8 cellular contexts compared by ENCODE assay signal in the genomic region with DNA sequence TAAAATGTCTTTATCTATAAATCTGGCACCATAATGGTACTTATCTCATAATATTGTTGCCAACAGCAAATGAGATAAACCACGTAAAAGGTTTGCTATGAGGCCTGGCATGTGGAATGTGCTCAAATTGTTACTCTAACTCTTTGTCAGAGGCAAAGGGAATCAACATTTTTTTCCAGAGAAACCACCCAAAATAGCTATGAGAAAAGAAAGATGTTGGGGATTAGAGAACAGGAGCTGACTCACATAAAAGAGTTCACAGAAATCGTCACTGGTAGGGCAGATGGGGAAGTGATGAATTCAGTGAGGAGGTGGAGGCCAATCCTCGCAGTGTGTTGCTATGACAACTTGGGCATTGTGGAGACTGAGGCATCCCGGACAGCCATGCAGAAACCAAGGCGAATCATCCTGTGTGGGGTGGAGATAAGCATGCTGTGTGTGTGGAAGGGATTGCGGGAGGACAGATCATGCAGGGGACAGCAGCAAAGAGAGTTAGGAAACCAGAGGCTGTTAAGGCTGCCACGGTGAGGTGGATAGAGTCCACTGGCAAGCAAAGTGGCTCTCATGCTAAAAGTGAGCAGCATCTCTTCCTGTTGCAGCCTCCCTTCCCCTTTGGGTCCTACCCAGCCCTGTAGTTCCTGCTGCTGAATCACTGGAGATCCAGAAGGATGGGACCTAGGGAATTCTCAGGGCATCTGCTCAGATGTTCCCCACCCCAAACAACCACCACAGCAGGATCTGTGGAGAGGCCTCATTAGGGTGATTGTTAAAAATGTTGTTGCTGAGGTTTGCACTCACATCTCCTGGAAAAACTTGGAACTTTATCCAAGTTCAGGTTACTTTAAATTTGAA.
DNase-seq lines count a peak whose midpoint lies in the region; ATAC-seq, FAIRE-seq and TF ChIP-seq lines count a peak whose summit lies in the region.

No MANE protein-coding gene starts in this region.

- H3K4me3 ChIP-seq in endothelial cell of umbilical vein (replicated peaks in 1 of 3; ENCODE audit: insufficient read depth in 1 of 3, low read depth in 1 of 3, low read length in 3 of 3) (no peak overlapping the region), thoracic aorta (no peak overlapping the region)

- dilution Hi-C loops in endothelial cell of umbilical vein (cut with MboI; ENCODE audit: extremely low pct_ligation_motif_present, low sequenced_read_pairs): no loop called here

- peak overlapping the region; percentile 7 for H3K4me2 ChIP-seq in endothelial cell of umbilical vein (ENCODE audit: insufficient read depth, low read length)

- H3K27ac ChIP-seq in endothelial cell of umbilical vein (ENCODE audit: insufficient read depth, low read depth, low read length): peak overlapping the region; percentile 72
- H3K27ac ChIP-seq in thoracic aorta: peak overlapping the region; percentile 55 to 79

- H3K9ac ChIP-seq in endothelial cell of umbilical vein (replicated peaks; ENCODE audit: extremely low read depth, insufficient read depth, low read length): peak overlapping the region; percentile 96

- H2AFZ ChIP-seq in endothelial cell of umbilical vein (ENCODE audit: low read depth, low read length): no peak overlapping the region

- no peak for TF ChIP-seq POLR2A in endothelial cell of umbilical vein (IDR thresholded peaks at IDR 0.05; ENCODE audit: low read depth, low read length)

- ATAC-seq in omental fat pad (ENCODE audit: low FRiP score): peak; percentile 86
- ATAC-seq in thoracic aorta (ENCODE audit: insufficient number of reproducible peaks, low FRiP score, low read depth): no peak
- no peak for ATAC-seq in GM21526 (IDR thresholded peaks at IDR 0.05; ENCODE audit: low FRiP score, unreplicated experiment)

- DNase-seq in NOMO-1 (lab: John Stamatoyannopoulos, UW; ENCODE audit: unreplicated experiment in 2 of 2): peak; percentile 14 to 46
- DNase-seq in NOMO-1 treated with dmso at 0.1 percent for 144 hours (lab: John Stamatoyannopoulos, UW; ENCODE audit: unreplicated experiment): no peak
- peak; percentile 56 for DNase-seq in activated CD8-positive, alpha-beta memory T cell treated with anti-CD3 and anti-CD28 coated beads, Interleukin-2, amount 50 U/mL, for 24 hours (ENCODE audit: extremely low read depth)
- DNase-seq in endothelial cell of umbilical vein (ENCODE audit: low read depth, low spot score): peak; percentile 94
- peak; percentile 52 for DNase-seq in omental fat pad (ENCODE audit: low spot score)
- peak; percentile 66 for DNase-seq in thoracic aorta (ENCODE audit: low spot score)
- no peak for DNase-seq in NCI-H82 treated with DMSO at 0.1 percent for 48 hours (lab: John Stamatoyannopoulos, UW; ENCODE audit: unreplicated experiment)

- H3K9me3 ChIP-seq in endothelial cell of umbilical vein (replicated peaks; ENCODE audit: control insufficient read depth, insufficient read depth, low read length) (no peaks in the 10 kb centered on the region), thoracic aorta (no peaks in the 10 kb centered on the region)

- H3K27me3 ChIP-seq in endothelial cell of umbilical vein (ENCODE audit: control insufficient read depth in 2 of 2, insufficient read depth in 2 of 2, low read length in 2 of 2) (no peaks in the 10 kb centered on the region), thoracic aorta (replicated peaks; ENCODE audit: insufficient read depth) (no peaks in the 10 kb centered on the region)

- TF ChIP-seq CTCF in endothelial cell of umbilical vein (IDR thresholded peaks at IDR 0.05; ENCODE audit: extremely low read depth in 1 of 2, insufficient read depth in 1 of 2, low read depth in 1 of 2, low read length in 2 of 2) (no peak), omental fat pad (IDR thresholded peaks at IDR 0.05) (no peak), thoracic aorta (IDR thresholded peaks at IDR 0.05) (no peak)

- intact Hi-C loops in endothelial cell of umbilical vein (cut with micrococcal nuclease): loop anchor here (1.0 kb wide), 6 partner anchors 29 to 203 kb away; a partner anchor contains a TSS

- CTCF ChIA-PET in endothelial cell of umbilical vein (lab: Charles Lee): interaction anchor here (1.0 to 2.0 kb wide), 2 partner anchors 30 to 33 kb away, joined by 4 to 5 read pairs; no protein-coding TSS in a partner anchor

- no peaks in the 10 kb centered on the region for H3K9me1 ChIP-seq in endothelial cell of umbilical vein (replicated peaks; ENCODE audit: control insufficient read depth, extremely low read depth, insufficient read depth, low read length)

- peak; percentile 83 for FAIRE-seq in endothelial cell of umbilical vein (lab: Jason Lieb, UNC)

- H4K20me1 ChIP-seq in endothelial cell of umbilical vein (replicated peaks; ENCODE audit: control insufficient read depth, extremely low read depth, insufficient read depth, low read length): no peaks in the 10 kb centered on the region

- H3K79me2 ChIP-seq in endothelial cell of umbilical vein (ENCODE audit: control insufficient read depth, insufficient read depth, low read length): no peaks in the 10 kb centered on the region

- POLR2A ChIA-PET in endothelial cell of umbilical vein (lab: Charles Lee): interaction anchor here (0.6 to 1.2 kb wide), 3 partner anchors 57 to 721 kb away, joined by 3 to 7 read pairs (median 4); no protein-coding TSS in a partner anchor

- H3K36me3 ChIP-seq in endothelial cell of umbilical vein (ENCODE audit: control insufficient read depth in 2 of 2, extremely low read depth in 1 of 2, insufficient read depth in 2 of 2, low read length in 2 of 2) (no peaks in the 10 kb centered on the region), thoracic aorta (no peaks in the 10 kb centered on the region)

- H3K4me1 ChIP-seq in endothelial cell of umbilical vein (ENCODE audit: control insufficient read depth, extremely low read depth, insufficient read depth, low read length) (peaks cover 71% of the 10 kb centered on the region), thoracic aorta (ENCODE audit: control insufficient read depth in 1 of 2, low read depth in 2 of 2) (peaks cover 28 to 46% of the 10 kb centered on the region in 2 donors)

- BruUV-seq in endothelial cell of umbilical vein (replicated peaks; lab: Mats Ljungman, UMichigan): TSS peak; percentile 5

TF ChIP-seq in endothelial cell of umbilical vein, 7 proteins besides CTCF, POLR2A, EP300 and RAD21:
- TF ChIP-seq GATA2 (IDR thresholded peaks at IDR 0.05; ENCODE audit: insufficient read depth, insufficient read length, low read depth, low read length) (peak; percentile 75), JUN (IDR thresholded peaks at IDR 0.05; ENCODE audit: borderline replicate concordance, insufficient read depth, insufficient read length, low read depth) (peak; percentile 85), FOS (IDR thresholded peaks at IDR 0.05; ENCODE audit: borderline replicate concordance, insufficient read depth, low read length) (peak; percentile 79), MYC (IDR thresholded peaks at IDR 0.05; ENCODE audit: low read depth, low read length) (no peak), EZH2 (IDR thresholded peaks at IDR 0.05; ENCODE audit: borderline replicate concordance, low read depth, low read length, severe bottlenecking) (no peak), POLR2AphosphoS5 (IDR thresholded peaks at IDR 0.05; ENCODE audit: insufficient read depth, low read depth, low read length) (no peak)
- TF ChIP-seq, protein P1, sequence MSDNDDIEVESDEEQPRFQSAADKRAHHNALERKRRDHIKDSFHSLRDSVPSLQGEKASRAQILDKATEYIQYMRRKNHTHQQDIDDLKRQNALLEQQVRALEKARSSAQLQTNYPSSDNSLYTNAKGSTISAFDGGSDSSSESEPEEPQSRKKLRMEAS (IDR thresholded peaks at IDR 0.05; ENCODE audit: insufficient read depth, insufficient read length): no peak

Comparison
In these comparisons a context has a peak if more than half of its experiments do, and no peak if none do; other contexts are left out.
1. DNase-seq: peak in NOMO-1 (2 of 2), activated CD8-positive, alpha-beta memory T cell treated with anti-CD3 and anti-CD28 coated beads, Interleukin-2, amount 50 U/mL, for 24 hours (single experiment), endothelial cell of umbilical vein (single experiment), omental fat pad (single experiment) and thoracic aorta (single experiment); none in NOMO-1 treated with dmso at 0.1 percent for 144 hours (single experiment) and NCI-H82 treated with DMSO at 0.1 percent for 48 hours (single experiment).